In genomic region chr5:179759961-179760541, GRCh38 we compare ENCODE assay signal across 1 cellular context.
TF ChIP-seq lines count a peak whose summit lies in the region.

No MANE protein-coding gene starts in this region.

TF ChIP-seq in GM23338, 12 proteins besides CTCF, POLR2A, EP300 and RAD21 (continued from another document):
- TF ChIP-seq ZNF462 (CRISPR knock-in tag; IDR thresholded peaks at IDR 0.05): no peak
- no peak for TF ChIP-seq ZNF114 (CRISPR knock-in tag; IDR thresholded peaks at IDR 0.05)
- no peak for TF ChIP-seq STAT1 (IDR thresholded peaks at IDR 0.05; ENCODE audit: unreplicated experiment)
